In the genomic region with DNA sequence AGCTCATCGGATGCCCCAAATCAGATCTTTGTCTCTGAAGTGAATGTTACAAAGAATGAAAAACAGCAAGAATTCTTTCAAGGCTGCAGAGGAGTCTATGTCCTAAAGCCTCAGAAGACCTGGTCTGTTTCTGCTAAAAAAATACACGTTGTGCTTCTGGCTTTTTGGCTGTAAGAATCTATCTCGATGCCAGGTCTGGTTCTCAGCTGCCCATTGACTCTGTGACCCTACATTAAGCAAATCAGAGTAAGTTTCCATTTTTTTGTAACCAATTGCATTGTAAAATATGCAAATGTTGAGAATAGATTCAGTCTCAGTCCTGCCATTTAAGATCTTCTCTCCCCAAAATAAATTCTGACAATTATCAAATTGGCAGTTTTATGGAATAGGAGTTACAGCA, we compare ENCODE assay signal across 1 cellular context.
TF ChIP-seq lines count a peak whose summit lies in the region.

No MANE protein-coding gene starts in this region.

TF ChIP-seq in H1, 55 proteins besides CTCF, POLR2A, EP300 and RAD21:
- TF ChIP-seq CREB1 (IDR thresholded peaks at IDR 0.05) = no peak
- TF ChIP-seq NRF1 (IDR thresholded peaks at IDR 0.05; ENCODE audit: low read depth, low read length) = no peak
- no peak for TF ChIP-seq SUZ12 (IDR thresholded peaks at IDR 0.05; ENCODE audit: low read length)
- TF ChIP-seq PHF8 (conservative IDR thresholded peaks at IDR 0.05; ENCODE audit: low read depth, low read length) = no peak
- no peak for TF ChIP-seq FOSL1 (IDR thresholded peaks at IDR 0.05; ENCODE audit: insufficient read depth, low read depth, low read length)
- TF ChIP-seq HDAC2 (IDR thresholded peaks at IDR 0.05; ENCODE audit: borderline replicate concordance in 1 of 2, low read depth in 2 of 2, low read length in 2 of 2) = no peak
